16 cellular contexts compared by ENCODE assay signal in genomic region chr3:151452814-151453213, GRCh38. TPM values are rescaled to one million over a fixed set of nuclear protein-coding genes. Genes with fewer than 3 reads are reported as not detected.
DNase-seq lines count a peak whose midpoint lies in the region; ATAC-seq and TF ChIP-seq lines count a peak whose summit lies in the region.
"Had no signal": no experiment of that assay in that cellular context is flagged by ENCODE, and none has a peak within 500 bp of the region (broad histone marks: within the 10 kb centered on the region; RNA-seq: fewer than 3 reads in every experiment).

No MANE protein-coding gene starts in this region.

- peaks cover 9% of the 10 kb centered on the region for H3K27me3 Mint-ChIP-seq in stimulated activated naive CD8-positive, alpha-beta T cell treated with anti-CD3 and anti-CD28 coated beads, Interleukin-15, amount 100 ng/mL, for 72 hours
- H3K27me3 Mint-ChIP-seq in CD14-positive monocyte (ENCODE audit: low read depth in 3 of 3) = peaks cover 2 to 4% (median 3%) of the 10 kb centered on the region in 3 donors
- H3K27me3 Mint-ChIP-seq: B cell; CD4-positive, CD25-positive, alpha-beta regulatory T cell had no signal

- no peak overlapping the region for H3K4me3 Mint-ChIP-seq in stimulated activated naive CD8-positive, alpha-beta T cell treated with anti-CD3 and anti-CD28 coated beads, Interleukin-15, amount 100 ng/mL, for 72 hours
- no peak overlapping the region for H3K4me3 Mint-ChIP-seq in CD14-positive monocyte
- H3K4me3 Mint-ChIP-seq: B cell; CD4-positive, CD25-positive, alpha-beta regulatory T cell; CD8-positive, alpha-beta memory T cell; GM23338 had no signal

- H3K36me3 Mint-ChIP-seq in CD14-positive monocyte = no peaks in the 10 kb centered on the region
- H3K36me3 Mint-ChIP-seq: CD4-positive, CD25-positive, alpha-beta regulatory T cell; CD8-positive, alpha-beta memory T cell had no signal

- H3K27ac Mint-ChIP-seq in stimulated activated naive CD8-positive, alpha-beta T cell treated with anti-CD3 and anti-CD28 coated beads, Interleukin-15, amount 100 ng/mL, for 72 hours = peak overlapping the region in 1 of 2 donors; percentile 83
- H3K27ac Mint-ChIP-seq in CD14-positive monocyte = no peak overlapping the region
- H3K27ac Mint-ChIP-seq: B cell; CD4-positive, CD25-positive, alpha-beta regulatory T cell; CD8-positive, alpha-beta memory T cell; GM23338 had no signal

- TF ChIP-seq CTCF in lower lobe of right lung (IDR thresholded peaks at IDR 0.05) = no peak
- no peak for TF ChIP-seq CTCF in transverse colon (IDR thresholded peaks at IDR 0.05)
- no peak for TF ChIP-seq CTCF in CD14-positive monocyte (IDR thresholded peaks at IDR 0.05)

- H3K27me3 ChIP-seq in lower lobe of right lung (ENCODE audit: low read depth) (no peaks in the 10 kb centered on the region), transverse colon (no peaks in the 10 kb centered on the region)
- H3K27me3 ChIP-seq: BLaER1 treated with 17β-estradiol and CSF1 and Interleukin-3, amounts not matched to agents 10 nM and 100 nM had no signal

- no peaks in the 10 kb centered on the region for H3K9me3 ChIP-seq in lower lobe of right lung
- H3K9me3 ChIP-seq in transverse colon = no peaks in the 10 kb centered on the region

- in situ Hi-C loops in transverse colon (cut with MboI; ENCODE audit: low pct_ligation_motif_present in 1 of 4, low pct_unique_long_range_greater_than_20kb in 1 of 4, low sequenced_read_pairs in 3 of 4) = no loop called here

- no peak overlapping the region for H3K4me3 ChIP-seq in lower lobe of right lung
- H3K4me3 ChIP-seq in transverse colon = no peak overlapping the region
- H3K4me3 ChIP-seq: BLaER1 treated with 17β-estradiol and CSF1 and Interleukin-3, amounts not matched to agents 10 nM and 100 nM; GM23338 had no signal

- TF ChIP-seq POLR2A in transverse colon (IDR thresholded peaks at IDR 0.05) = no peak

- 20 to 34% methylated on average over 2 of the region's 2 CpGs for WGBS in transverse colon (ENCODE audit: low coverage in 1 of 2), 2 donors

- no peaks in the 10 kb centered on the region for H3K36me3 ChIP-seq in lower lobe of right lung
- no peaks in the 10 kb centered on the region for H3K36me3 ChIP-seq in transverse colon
- H3K36me3 ChIP-seq: BLaER1 treated with 17β-estradiol and CSF1 and Interleukin-3, amounts not matched to agents 10 nM and 100 nM had no signal

- H3K4me1 Mint-ChIP-seq in stimulated activated naive CD8-positive, alpha-beta T cell treated with anti-CD3 and anti-CD28 coated beads, Interleukin-15, amount 100 ng/mL, for 72 hours = no peaks in the 10 kb centered on the region
- no peaks in the 10 kb centered on the region for H3K4me1 Mint-ChIP-seq in CD14-positive monocyte
- H3K4me1 Mint-ChIP-seq: B cell; CD4-positive, CD25-positive, alpha-beta regulatory T cell; CD8-positive, alpha-beta memory T cell had no signal

- H3K9me3 Mint-ChIP-seq in stimulated activated naive CD8-positive, alpha-beta T cell treated with anti-CD3 and anti-CD28 coated beads, Interleukin-15, amount 100 ng/mL, for 72 hours = no peaks in the 10 kb centered on the region
- H3K9me3 Mint-ChIP-seq in CD14-positive monocyte = peaks cover 0 to 5% (median 0%) of the 10 kb centered on the region in 7 donors
- H3K9me3 Mint-ChIP-seq: CD4-positive, CD25-positive, alpha-beta regulatory T cell; CD8-positive, alpha-beta memory T cell; GM23338 had no signal

- DNase-seq in stimulated activated naive CD8-positive, alpha-beta T cell treated with anti-CD3 and anti-CD28 coated beads, Interleukin-15, amount 100 ng/mL, for 72 hours = no peak
- DNase-seq in stimulated activated naive CD8-positive, alpha-beta T cell treated with anti-CD3 and anti-CD28 coated beads, Interleukin-15, Interleukin-2, amounts not matched to agents 100 U/mL and 50 U/mL, for 24 hours = no peak
- DNase-seq in lower lobe of right lung = no peak
- peak; percentile 33 for DNase-seq in transverse colon
- no peak for DNase-seq in NCI-H1092 treated with DMSO at 0.1 percent for 48 hours (lab: John Stamatoyannopoulos, UW)
- DNase-seq in CD14-positive monocyte (ENCODE audit: low spot score) = no peak
- DNase-seq: 8988T; CD4-positive, CD25-positive, alpha-beta regulatory T cell; CD8-positive, alpha-beta memory T cell; COR-L47; HCEC 1CT had no signal

- H3K4me1 ChIP-seq in lower lobe of right lung (no peaks in the 10 kb centered on the region), transverse colon (peaks cover 0 to 14% (median 3%) of the 10 kb centered on the region in 4 donors)
- H3K4me1 ChIP-seq: BLaER1 treated with 17β-estradiol and CSF1 and Interleukin-3, amounts not matched to agents 10 nM and 100 nM had no signal

- H3K27ac ChIP-seq in lower lobe of right lung (no peak overlapping the region), transverse colon (peak overlapping the region in 2 of 4 donors; percentile 21 to 45)
- H3K27ac ChIP-seq: BLaER1 treated with 17β-estradiol and CSF1 and Interleukin-3, amounts not matched to agents 10 nM and 100 nM; HL-60 had no signal

- intact Hi-C loops in lower lobe of right lung (cut with DNase I) (no loop called here), transverse colon (cut with DNase I; ENCODE audit: low total_unique reads) (no loop called here), CD14-positive monocyte (cut with micrococcal nuclease) (no loop called here)

- TF ChIP-seq EP300 in transverse colon (IDR thresholded peaks at IDR 0.05; ENCODE audit: low read depth) = no peak

- ATAC-seq in stimulated activated naive CD8-positive, alpha-beta T cell treated with anti-CD3 and anti-CD28 coated beads, Interleukin-15, amount 100 ng/mL, for 72 hours = peak; percentile 26
- no peak for ATAC-seq in stimulated activated naive CD8-positive, alpha-beta T cell treated with anti-CD3 and anti-CD28 coated beads, Interleukin-15, Interleukin-2, amounts not matched to agents 100 U/mL and 50 U/mL, for 24 hours
- ATAC-seq in lower lobe of right lung (peak; percentile 47 to 65), GM21576 (IDR thresholded peaks at IDR 0.05; ENCODE audit: unreplicated experiment) (no peak)
- ATAC-seq: GM23338 had no signal

RNA-seq across cellular contexts. Expression of gene IGSF10, which starts 8.0 kb away (rescaled TPM):
- total RNA-seq in lower lobe of right lung (30.9 TPM), transverse colon (1 to 10 TPM in 3 of 4 donors, under 1 TPM in 1; 0.37 to 5.8 (median 1.7) TPM)
- polyA plus RNA-seq in CD14-positive monocyte = under 1 TPM in 1 of 2 donors, not detected in 1; 0.05 TPM
- total RNA-seq: B cell; CD4-positive, CD25-positive, alpha-beta regulatory T cell; CD8-positive, alpha-beta memory T cell had no signal
- polyA plus RNA-seq: CD8-positive, alpha-beta memory T cell had no signal

Comparison
In these comparisons a context has a peak if more than half of its experiments do, and no peak if none do; other contexts are left out.
1. ATAC-seq: peak in stimulated activated naive CD8-positive, alpha-beta T cell treated with anti-CD3 and anti-CD28 coated beads, Interleukin-15, amount 100 ng/mL, for 72 hours (single experiment) and lower lobe of right lung (2 of 2); none in stimulated activated naive CD8-positive, alpha-beta T cell treated with anti-CD3 and anti-CD28 coated beads, Interleukin-15, Interleukin-2, amounts not matched to agents 100 U/mL and 50 U/mL, for 24 hours (single experiment) and GM21576 (single experiment).